Comparison of ENCODE assay signal across 16 cellular contexts in the genomic region with DNA sequence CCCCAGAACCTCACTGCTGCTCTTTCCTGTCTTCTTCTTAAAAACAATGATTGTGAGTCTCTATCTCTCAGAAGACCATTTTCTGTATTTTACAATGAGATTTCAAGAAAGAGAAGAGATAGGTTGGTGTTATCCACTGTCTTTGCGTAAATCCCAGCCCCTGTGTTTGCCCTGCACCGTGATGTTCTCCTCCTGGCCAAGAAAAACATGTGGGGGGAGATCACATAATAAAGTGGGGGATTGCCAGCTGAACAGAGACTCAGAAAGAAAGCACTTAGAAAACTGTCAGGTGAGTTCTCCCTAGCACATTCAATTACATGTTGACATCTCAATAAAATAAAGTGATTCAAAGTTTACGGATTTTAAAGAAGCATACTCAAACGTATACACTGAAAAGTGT.
A peak's percentile ranks its signal among the peaks of the same experiment; 100 is the strongest.
DNase-seq lines count a peak whose midpoint lies in the region; ATAC-seq and TF ChIP-seq lines count a peak whose summit lies in the region.
"Had no signal": no experiment of that assay in that cellular context is flagged by ENCODE, and none has a peak within 500 bp of the region (broad histone marks: within the 10 kb centered on the region; RNA-seq: fewer than 3 reads in every experiment).

No MANE protein-coding gene starts in this region.

- H3K4ac ChIP-seq in mesenchymal stem cell (ENCODE audit: low read depth in 1 of 2, low read length in 2 of 2), result no peak overlapping the region

- H3K4me2 ChIP-seq in mesenchymal stem cell (ENCODE audit: low read length, poor library complexity, severe bottlenecking), result no peak overlapping the region

- WGBS in mesenchymal stem cell, result 90% methylated on average over 2 of the region's 4 CpGs

- H3K27ac ChIP-seq in dorsolateral prefrontal cortex (no peak overlapping the region), mesenchymal stem cell (ENCODE audit: low read length, poor library complexity, severe bottlenecking) (no peak overlapping the region), uterus (peak overlapping the region; percentile 32 to 33)

- H2AK5ac ChIP-seq in mesenchymal stem cell (ENCODE audit: low read length, severe bottlenecking), result no peak overlapping the region

- H2BK5ac ChIP-seq in mesenchymal stem cell (ENCODE audit: low read depth, low read length, poor library complexity, severe bottlenecking), result no peak overlapping the region

- DNase-seq in dorsolateral prefrontal cortex (no peak), endothelial cell (ENCODE audit: low spot score) (no peak), mesenchymal stem cell (no peak), uterus (no peak)
- DNase-seq in activated naive CD8-positive, alpha-beta T cell treated with anti-CD3 and anti-CD28 coated beads for 36 hours, result no peak
- no peak for DNase-seq in NK-92 treated with Interleukin-12 subunit alpha and Interleukin-12 subunit beta, amount 100 ng/mL, for 24 hours (lab: John Stamatoyannopoulos, UW)
- DNase-seq: C1 segment of cervical spinal cord; Calu3; CD4-positive, alpha-beta memory T cell; COR-L47; DMS53; DMS79 treated with DMSO at 0.1 percent for 48 hours; GF-D8; H9 had no signal

- H3K36me3 ChIP-seq in mesenchymal stem cell (ENCODE audit: control insufficient read depth in 1 of 2, insufficient read depth in 2 of 2, low read depth in 1 of 2, low read length in 2 of 2) (no peaks in the 10 kb centered on the region), uterus (no peaks in the 10 kb centered on the region)

- H3K27ac Mint-ChIP-seq in endothelial cell (ENCODE audit: unreplicated experiment), result peak overlapping the region; percentile 87
- no peak overlapping the region for H3K27ac Mint-ChIP-seq in activated naive CD8-positive, alpha-beta T cell treated with anti-CD3 and anti-CD28 coated beads for 36 hours
- H3K27ac Mint-ChIP-seq: H9 had no signal

- peaks cover 9% of the 10 kb centered on the region for H3K27me3 Mint-ChIP-seq in endothelial cell (ENCODE audit: unreplicated experiment)
- peaks cover 13% of the 10 kb centered on the region for H3K27me3 Mint-ChIP-seq in activated naive CD8-positive, alpha-beta T cell treated with anti-CD3 and anti-CD28 coated beads for 36 hours

- H2BK120ac ChIP-seq in mesenchymal stem cell (ENCODE audit: low read depth, low read length), result peak overlapping the region; percentile 19

- H3K27me3 ChIP-seq in dorsolateral prefrontal cortex, result peaks cover 0 to 9% (median 0%) of the 10 kb centered on the region in 45 donors
- peaks cover 0 to 17% of the 10 kb centered on the region in 2 experiments for H3K27me3 ChIP-seq in mesenchymal stem cell (ENCODE audit: control insufficient read depth in 1 of 2, insufficient read depth in 1 of 2, low read length in 2 of 2)
- H3K27me3 ChIP-seq in uterus, result no peaks in the 10 kb centered on the region

- no peak overlapping the region for H3K18ac ChIP-seq in mesenchymal stem cell (ENCODE audit: low read depth in 1 of 2, low read length in 2 of 2)

- no peaks in the 10 kb centered on the region for H3K79me1 ChIP-seq in mesenchymal stem cell (replicated peaks; ENCODE audit: low read length, poor library complexity, severe bottlenecking)

- H3K4me1 Mint-ChIP-seq in endothelial cell (ENCODE audit: unreplicated experiment), result peaks cover 67% of the 10 kb centered on the region
- H3K4me1 Mint-ChIP-seq in activated naive CD8-positive, alpha-beta T cell treated with anti-CD3 and anti-CD28 coated beads for 36 hours, result no peaks in the 10 kb centered on the region

- no peak overlapping the region for H2AFZ ChIP-seq in mesenchymal stem cell (ENCODE audit: low read depth, low read length)

- H3K9ac ChIP-seq in mesenchymal stem cell (ENCODE audit: low read length), result no peak overlapping the region

- intact Hi-C loops in dorsolateral prefrontal cortex (cut with DNase I) (no loop called here), uterus (cut with DNase I; ENCODE audit: low total_unique reads) (no loop called here)

- H3K9me3 ChIP-seq in mesenchymal stem cell (ENCODE audit: control insufficient read depth, low read length) (no peaks in the 10 kb centered on the region), uterus (no peaks in the 10 kb centered on the region)

- no peak overlapping the region for H2BK12ac ChIP-seq in mesenchymal stem cell (ENCODE audit: low read length in 2 of 2)

- H3K4me1 ChIP-seq in mesenchymal stem cell (ENCODE audit: control insufficient read depth, insufficient read depth, low read depth, low read length) (no peaks in the 10 kb centered on the region), uterus (no peaks in the 10 kb centered on the region)

- no peak for TF ChIP-seq POLR2A in uterus (IDR thresholded peaks at IDR 0.05)

- no peak overlapping the region for H2BK15ac ChIP-seq in mesenchymal stem cell (ENCODE audit: low read depth, poor library complexity, severe bottlenecking)

- H3K9me3 Mint-ChIP-seq in endothelial cell (ENCODE audit: unreplicated experiment), result no peaks in the 10 kb centered on the region
- H3K9me3 Mint-ChIP-seq in activated naive CD8-positive, alpha-beta T cell treated with anti-CD3 and anti-CD28 coated beads for 36 hours, result no peaks in the 10 kb centered on the region
- H3K9me3 Mint-ChIP-seq: CD4-positive, alpha-beta memory T cell had no signal

- no peak overlapping the region for H4K8ac ChIP-seq in mesenchymal stem cell (ENCODE audit: low read length)

- H3K4me3 ChIP-seq in dorsolateral prefrontal cortex (peak overlapping the region in 34 of 59 donors; percentile 3 to 56 (median 36)), mesenchymal stem cell (ENCODE audit: insufficient read depth in 1 of 2, low read depth in 1 of 2, low read length in 2 of 2) (no peak overlapping the region), uterus (no peak overlapping the region)

- no peak for ATAC-seq in GM19455 (IDR thresholded peaks at IDR 0.05; ENCODE audit: unreplicated experiment)
- ATAC-seq: HCT116 had no signal

- no peak overlapping the region for H3K23ac ChIP-seq in mesenchymal stem cell (ENCODE audit: low read length in 2 of 2)

- TF ChIP-seq CTCF in dorsolateral prefrontal cortex (IDR thresholded peaks at IDR 0.05 in 54 of 56, conservative IDR thresholded peaks at IDR 0.05 in 2 of 56; ENCODE audit: low read depth in 1 of 56, partially characterized antibody in 56 of 56) (no peak), endothelial cell (IDR thresholded peaks at IDR 0.05; ENCODE audit: unreplicated experiment) (no peak), uterus (IDR thresholded peaks at IDR 0.05) (no peak)

- H3K36me3 Mint-ChIP-seq in endothelial cell (ENCODE audit: low read depth, unreplicated experiment), result peaks cover 14% of the 10 kb centered on the region
- H3K36me3 Mint-ChIP-seq in activated naive CD8-positive, alpha-beta T cell treated with anti-CD3 and anti-CD28 coated beads for 36 hours, result no peaks in the 10 kb centered on the region
- H3K36me3 Mint-ChIP-seq: CD4-positive, alpha-beta memory T cell had no signal

- H4K91ac ChIP-seq in mesenchymal stem cell (ENCODE audit: low read length), result no peak overlapping the region

- H3K14ac ChIP-seq in mesenchymal stem cell (ENCODE audit: low read length in 2 of 2), result no peak overlapping the region

- no peak overlapping the region for H3K4me3 Mint-ChIP-seq in endothelial cell (ENCODE audit: unreplicated experiment)
- no peak overlapping the region for H3K4me3 Mint-ChIP-seq in activated naive CD8-positive, alpha-beta T cell treated with anti-CD3 and anti-CD28 coated beads for 36 hours
- H3K4me3 Mint-ChIP-seq: CD4-positive, alpha-beta memory T cell; H9 had no signal

Comparison
In these comparisons a context has a peak if more than half of its experiments do, and no peak if none do; other contexts are left out.
1. H3K27ac ChIP-seq: peak in uterus (2 of 2); none in dorsolateral prefrontal cortex (0 of 59) and mesenchymal stem cell (single experiment).
2. H3K4me3 ChIP-seq: peak in dorsolateral prefrontal cortex (34 of 59); none in mesenchymal stem cell (0 of 2) and uterus (0 of 2).